Comparison of ENCODE assay signal across 20 cellular contexts in genomic region chr18:59639821-59640220, GRCh38. TPM values are rescaled to one million over a fixed set of nuclear protein-coding genes. Genes with fewer than 3 reads are reported as not detected.
DNase-seq lines count a peak whose midpoint lies in the region; ATAC-seq and TF ChIP-seq lines count a peak whose summit lies in the region.
"Had no signal": no experiment of that assay in that cellular context is flagged by ENCODE, and none has a peak within 500 bp of the region (broad histone marks: within the 10 kb centered on the region; RNA-seq: fewer than 3 reads in every experiment).

No MANE protein-coding gene starts in this region.

- H3K4me3 Mint-ChIP-seq in HFFc6, result peak overlapping the region; percentile 17; the same call in 1 of the 2 replicates
- no peak overlapping the region for H3K4me3 Mint-ChIP-seq in mesothelial cell of epicardium
- H3K4me3 Mint-ChIP-seq in endothelial cell (ENCODE audit: unreplicated experiment), result no peak overlapping the region
- H3K4me3 Mint-ChIP-seq: GM23338 had no signal

- H3K4me1 Mint-ChIP-seq in HFFc6 (ENCODE audit: low read depth) (peaks cover 81% of the 10 kb centered on the region), mesothelial cell of epicardium (peaks cover 46% of the 10 kb centered on the region), endothelial cell (ENCODE audit: unreplicated experiment) (no peaks in the 10 kb centered on the region)

- H3K36me3 Mint-ChIP-seq in HFFc6 (ENCODE audit: low read depth) (peaks cover 15% of the 10 kb centered on the region; the same call in 1 of the 2 replicates), mesothelial cell of epicardium (peaks cover 2% of the 10 kb centered on the region), endothelial cell (ENCODE audit: low read depth, unreplicated experiment) (no peaks in the 10 kb centered on the region)

- H3K27me3 Mint-ChIP-seq in HFFc6 (ENCODE audit: insufficient read depth), result no peaks in the 10 kb centered on the region
- peaks cover 14% of the 10 kb centered on the region for H3K27me3 Mint-ChIP-seq in mesothelial cell of epicardium (ENCODE audit: low read depth)
- no peaks in the 10 kb centered on the region for H3K27me3 Mint-ChIP-seq in endothelial cell (ENCODE audit: unreplicated experiment)

- H3K9me3 Mint-ChIP-seq in HFFc6, result no peaks in the 10 kb centered on the region
- H3K9me3 Mint-ChIP-seq in mesothelial cell of epicardium, result no peaks in the 10 kb centered on the region
- H3K9me3 Mint-ChIP-seq in endothelial cell (ENCODE audit: unreplicated experiment), result no peaks in the 10 kb centered on the region
- H3K9me3 Mint-ChIP-seq: GM23338 had no signal

- no peak for ATAC-seq in GM18505 (IDR thresholded peaks at IDR 0.05; ENCODE audit: unreplicated experiment)
- ATAC-seq: A549, GM12878, GM23338, HCT116, PC-3 had no signal

- TF ChIP-seq CTCF in HFFc6 (IDR thresholded peaks at IDR 0.05) (no peak), mesothelial cell of epicardium (IDR thresholded peaks at IDR 0.05; ENCODE audit: unreplicated experiment) (no peak), endothelial cell (IDR thresholded peaks at IDR 0.05; ENCODE audit: unreplicated experiment) (no peak)

- TF ChIP-seq POLR2A in GM18505 (IDR thresholded peaks at IDR 0.05; ENCODE audit: borderline replicate concordance, extremely low read depth, insufficient read depth, insufficient read length), result no peak

- H3K27ac Mint-ChIP-seq in HFFc6 (peak overlapping the region; percentile 54), mesothelial cell of epicardium (peak overlapping the region; percentile 23), endothelial cell (ENCODE audit: unreplicated experiment) (no peak overlapping the region)
- H3K27ac Mint-ChIP-seq: GM23338 had no signal

- DNase-seq in EH (ENCODE audit: low read depth) (peak; percentile 73), HFFc6 (peak; percentile 34), NCI-H2171 treated with DMSO at 0.1 percent for 48 hours (lab: John Stamatoyannopoulos, UW) (peak; percentile 86), mesothelial cell of epicardium (ENCODE audit: low spot score in 2 of 2, unreplicated experiment in 2 of 2) (no peak), NCI-H2196 (lab: John Stamatoyannopoulos, UW; ENCODE audit: unreplicated experiment) (no peak), endothelial cell (ENCODE audit: low spot score) (no peak), NCI-H1417 (lab: John Stamatoyannopoulos, UW) (no peak)
- DNase-seq: BE2C, Karpas-422, NCI-H1417 treated with DMSO at 0.1 percent for 48 hours, NCI-H187, NCI-H446, NCI-H526, SHP77 treated with DMSO at 0.1 percent for 48 hours had no signal

RNA-seq across cellular contexts. Expression of gene CCBE1, which starts 57.4 kb away (rescaled TPM):
- total RNA-seq in HFFc6 (2021; fragmentation: NEBNext Ultra II Directional; extraction: Animal tissue kit (Norgen Biotek cat#: 25700)), result 100 to 1,000 TPM; 161 to 223 (median 206) TPM
- total RNA-seq in mesothelial cell of epicardium (68.0 to 80.6 TPM (median 71.1 TPM) in 3 replicates), endothelial cell (ENCODE audit: unreplicated experiment) (1.2 TPM)

Comparison
In these comparisons a context has a peak if more than half of its experiments do, and no peak if none do; other contexts are left out.
1. DNase-seq: peak in EH (single experiment), HFFc6 (single experiment) and NCI-H2171 treated with DMSO at 0.1 percent for 48 hours (single experiment); none in mesothelial cell of epicardium (0 of 2), NCI-H2196 (single experiment), endothelial cell (single experiment) and NCI-H1417 (0 of 3).
2. RNA of gene CCBE1, which starts 57.4 kb away (total RNA-seq): 161 to 223 TPM in HFFc6 and 68.0 to 80.6 TPM in mesothelial cell of epicardium; 1.2 TPM in endothelial cell (single experiment); every median in the first group is over 10 times any median in the second.